Comparison of ENCODE assay signal across 11 cellular contexts in genomic region chr11:20873054-20873453, GRCh38.
DNase-seq lines count a peak whose midpoint lies in the region; ATAC-seq, FAIRE-seq and TF ChIP-seq lines count a peak whose summit lies in the region.
"Had no signal": no experiment of that assay in that cellular context is flagged by ENCODE, and none has a peak within 500 bp of the region (broad histone marks: within the 10 kb centered on the region; RNA-seq: fewer than 3 reads in every experiment).

No MANE protein-coding gene starts in this region.

- no peak for TF ChIP-seq POLR2A in vagina (IDR thresholded peaks at IDR 0.05)

- TF ChIP-seq CTCF in vagina (IDR thresholded peaks at IDR 0.05), result no peak

- H3K4me1 ChIP-seq in vagina, result no peaks in the 10 kb centered on the region

- intact Hi-C loops in vagina (cut with DNase I), result no loop called here

- H3K9me3 ChIP-seq in vagina, result no peaks in the 10 kb centered on the region

- ATAC-seq in HG03460 (IDR thresholded peaks at IDR 0.05; ENCODE audit: unreplicated experiment) (no peak), GM21367 (IDR thresholded peaks at IDR 0.05; ENCODE audit: unreplicated experiment) (no peak)

- DNase-seq in COLO829 (ENCODE audit: low spot score) (peak; percentile 8), HT1080 (ENCODE audit: low read depth) (peak; percentile 47), NCI-H524 (lab: John Stamatoyannopoulos, UW) (peak; percentile 25 to 83), globus pallidus (ENCODE audit: low spot score) (peak; percentile 40), vagina (ENCODE audit: extremely low spot score in 2 of 2) (no peak), RCC 7860 (ENCODE audit: low spot score) (no peak)
- DNase-seq: activated naive CD8-positive, alpha-beta T cell treated with anti-CD3 and anti-CD28 coated beads, Interleukin-2, amount 10 ng/mL, durations not matched to agents 7 days and 5 days; IMR-90 had no signal

- H3K4me3 ChIP-seq in vagina, result no peak overlapping the region

- no peaks in the 10 kb centered on the region for H3K27me3 ChIP-seq in vagina

- H3K27ac ChIP-seq in vagina, result no peak overlapping the region

- H3K36me3 ChIP-seq in vagina, result no peaks in the 10 kb centered on the region

- FAIRE-seq in RCC 7860 (lab: Jason Lieb, UNC), result no peak
- FAIRE-seq: islet of Langerhans had no signal

Comparison
In these comparisons a context has a peak if more than half of its experiments do, and no peak if none do; other contexts are left out.
1. DNase-seq: peak in COLO829 (single experiment), HT1080 (single experiment), NCI-H524 (2 of 2) and globus pallidus (single experiment); none in vagina (0 of 2) and RCC 7860 (single experiment).